Comparison of ENCODE assay signal across 1 cellular context in genomic region chr6:15968519-15968918, GRCh38.
TF ChIP-seq lines count a peak whose summit lies in the region.

No MANE protein-coding gene starts in this region.

TF ChIP-seq in K562, 482 proteins besides CTCF, POLR2A, EP300 and RAD21 (continued from another document):
- TF ChIP-seq TSHZ1 (CRISPR knock-in tag; IDR thresholded peaks at IDR 0.05) (no peak), RFX1 (IDR thresholded peaks at IDR 0.05) (no peak), POLR2AphosphoS5 (IDR thresholded peaks at IDR 0.05; ENCODE audit: control insufficient read depth, insufficient read depth, low read depth, low read length) (no peak), ZNF445 (CRISPR knock-in tag; IDR thresholded peaks at IDR 0.05; ENCODE audit: low read depth) (no peak), DIDO1 (tag; IDR thresholded peaks at IDR 0.05; ENCODE audit: low read depth) (no peak), FOXP4 (CRISPR knock-in tag; IDR thresholded peaks at IDR 0.05; ENCODE audit: borderline replicate concordance) (no peak), RB1 (IDR thresholded peaks at IDR 0.05; ENCODE audit: low read depth) (no peak), NONO (IDR thresholded peaks at IDR 0.05; ENCODE audit: low read depth in 2 of 2, low read length in 1 of 2) (no peak), MBD2 (IDR thresholded peaks at IDR 0.05; ENCODE audit: borderline replicate concordance, low read depth) (no peak), ZSCAN32 (CRISPR knock-in tag; IDR thresholded peaks at IDR 0.05) (no peak)
